ENCODE assay signal across 18 cellular contexts in genomic region chr6:160967833-160968232, GRCh38.
"Had no signal": no experiment of that assay in that cellular context is flagged by ENCODE, and none has a peak within 500 bp of the region (broad histone marks: within the 10 kb centered on the region; RNA-seq: fewer than 3 reads in every experiment).

No MANE protein-coding gene starts in this region.

- DNase-seq: activated CD4-positive, alpha-beta T cell treated with anti-CD3 and anti-CD28 coated beads, Interleukin-2, amount 10 ng/mL, durations not matched to agents 7 days and 5 days; activated CD4-positive, CD25-positive, alpha-beta regulatory T cell treated with anti-CD3 and anti-CD28 coated beads, Interleukin-2, amount 50 U/mL, for 72 hours; activated CD8-positive, alpha-beta memory T cell treated with anti-CD3 and anti-CD28 coated beads, Interleukin-2, amount 10 ng/mL, durations not matched to agents 7 days and 5 days; activated CD8-positive, alpha-beta T cell treated with anti-CD3 and anti-CD28 coated beads for 36 hours; activated effector memory CD4-positive, alpha-beta T cell treated with anti-CD3 and anti-CD28 coated beads, Interleukin-2, amount 50 U/mL, for 16 hours; activated naive CD4-positive, alpha-beta T cell treated with anti-CD3 and anti-CD28 coated beads, Interleukin-2, amount 10 ng/mL, durations not matched to agents 7 days and 5 days; activated T-cell treated with anti-CD3 and anti-CD28 coated beads for 4 hours; amygdala; cerebellar nuclear complex; head of caudate nucleus; naive thymus-derived CD4-positive, alpha-beta T cell; retina; spleen; stimulated activated CD4-positive, alpha-beta T cell treated with anti-CD3 and anti-CD28 coated beads, Interleukin-4, amount 100 ng/mL, for 1 hour; stimulated activated naive CD4-positive, alpha-beta T cell treated with Interleukin-2 at 50 U/mL for 16 hours; upper lobe of left lung; WERI-Rb-1 had no signal

- ATAC-seq: activated CD8-positive, alpha-beta memory T cell treated with anti-CD3 and anti-CD28 coated beads, Interleukin-2, amount 10 ng/mL, durations not matched to agents 7 days and 5 days; activated CD8-positive, alpha-beta T cell treated with anti-CD3 and anti-CD28 coated beads for 36 hours; gastroesophageal sphincter; naive thymus-derived CD4-positive, alpha-beta T cell had no signal
